In genomic region chr7:28358423-28358868, GRCh38 we compare ENCODE assay signal across 9 cellular contexts. TPM values are rescaled to one million over a fixed set of nuclear protein-coding genes. Genes with fewer than 3 reads are reported as not detected.
A peak's percentile ranks its signal among the peaks of the same experiment; 100 is the strongest.
DNase-seq lines count a peak whose midpoint lies in the region; ATAC-seq and TF ChIP-seq lines count a peak whose summit lies in the region.
"Had no signal": no experiment of that assay in that cellular context is flagged by ENCODE, and none has a peak within 500 bp of the region (broad histone marks: within the 10 kb centered on the region; RNA-seq: fewer than 3 reads in every experiment).

No MANE protein-coding gene starts in this region.

- POLR2A ChIA-PET in PC-3 (lab: Charles Lee; ENCODE audit: unreplicated experiment): no interaction called here

- no peaks in the 10 kb centered on the region for H3K79me2 ChIP-seq in PC-3 (ENCODE audit: low read length)

- H3K9me2 ChIP-seq in PC-3 (replicated peaks; ENCODE audit: low read length): no peaks in the 10 kb centered on the region

- peaks cover 48% of the 10 kb centered on the region for H3K4me1 ChIP-seq in PC-3 (ENCODE audit: insufficient read depth, low read length)

- BruUV-seq in PC-3 (replicated peaks; lab: Mats Ljungman, UMichigan): no TSS peak

- no peak overlapping the region for H2AFZ ChIP-seq in PC-3 (ENCODE audit: low read length)

- ATAC-seq in PC-3: peak; percentile 82
- no peak for ATAC-seq in GM19397 (IDR thresholded peaks at IDR 0.05; ENCODE audit: unreplicated experiment)
- ATAC-seq in GM18517 (IDR thresholded peaks at IDR 0.05; ENCODE audit: unreplicated experiment): no peak

- H3K27ac ChIP-seq in PC-3 (ENCODE audit: low read length) (peak overlapping the region; percentile 87), epithelial cell of prostate (no peak overlapping the region)

- no peaks in the 10 kb centered on the region for H3K27me3 ChIP-seq in PC-3 (ENCODE audit: low read length)

- H3K4me2 ChIP-seq in PC-3 (ENCODE audit: low read length): peak overlapping the region; percentile 53

- H3K36me3 ChIP-seq in PC-3 (ENCODE audit: low read depth, low read length): no peaks in the 10 kb centered on the region

- CTCF ChIA-PET in PC-3 (lab: Charles Lee): interaction anchor here (0.6 to 0.9 kb wide), 2 partner anchors 9 to 67 kb away, joined by 3 to 6 read pairs; no protein-coding TSS in a partner anchor

- peak overlapping the region; percentile 46 for H3K9ac ChIP-seq in PC-3 (ENCODE audit: low read length)

- DNase-seq in GM04504 (ENCODE audit: low read depth) (peak; percentile 96), PC-3 (peak; percentile 93), epithelial cell of prostate (ENCODE audit: low read depth, low spot score) (peak; percentile 52), renal cortical epithelial cell (ENCODE audit: low read depth) (peak; percentile 96), NCI-H524 (lab: John Stamatoyannopoulos, UW) (no peak), GM19240 (ENCODE audit: insufficient read length, low spot score) (no peak)
- DNase-seq: NCI-H2029 treated with DMSO at 0.1 percent for 48 hours had no signal

- no peaks in the 10 kb centered on the region for H3F3A ChIP-seq in PC-3 (ENCODE audit: low read length, unreplicated experiment)

- intact Hi-C loops in PC-3 (cut with micrococcal nuclease): loop anchor here (1.0 kb wide), 1 partner anchor 11 kb away; no protein-coding TSS in a partner anchor

- no peak for TF ChIP-seq CTCF in PC-3 (conservative IDR thresholded peaks at IDR 0.05; ENCODE audit: low read depth, low read length)

- H3K9me3 ChIP-seq in PC-3 (ENCODE audit: low read length): no peaks in the 10 kb centered on the region

- H4K20me1 ChIP-seq in PC-3 (ENCODE audit: low read length): no peaks in the 10 kb centered on the region

- no peak overlapping the region for H3K4me3 ChIP-seq in PC-3 (ENCODE audit: low read length)

RNA-seq across cellular contexts. Expression of gene CREB5, which starts 53.9 kb away (rescaled TPM):
- total RNA-seq in PC-3 (2014; rRNA removed) (5.2 and 6.0 TPM in 2 replicates), renal cortical epithelial cell (6.9 and 14.1 TPM in 2 replicates)

Comparison
In these comparisons a context has a peak if more than half of its experiments do, and no peak if none do; other contexts are left out.
1. DNase-seq: peak in GM04504 (single experiment), PC-3 (single experiment), epithelial cell of prostate (single experiment) and renal cortical epithelial cell (single experiment); none in NCI-H524 (0 of 2) and GM19240 (single experiment).